In the genomic region with DNA sequence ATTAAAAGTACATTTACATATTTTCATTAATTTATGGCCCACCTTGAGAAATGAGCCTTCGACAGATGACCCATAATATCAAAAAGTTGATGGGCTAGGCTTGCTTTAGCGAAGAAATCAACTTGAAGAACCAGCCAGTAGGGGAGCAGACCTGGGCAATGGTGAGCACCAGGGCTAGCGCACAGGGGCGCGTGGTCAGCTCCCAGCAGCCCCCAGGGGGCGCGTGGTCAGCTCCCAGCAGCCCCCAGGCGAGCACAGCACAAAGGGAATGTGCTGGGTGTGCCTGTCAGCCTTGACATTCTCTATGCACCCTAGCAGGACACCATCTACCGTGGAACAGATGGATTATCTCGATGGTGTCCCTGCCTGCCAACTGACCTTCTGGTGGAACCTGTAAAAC, we compare ENCODE assay signal across 1 cellular context.
TF ChIP-seq lines count a peak whose summit lies in the region.

No MANE protein-coding gene starts in this region.

TF ChIP-seq in HepG2, 621 proteins besides CTCF, POLR2A, EP300 and RAD21 (continued from another document):
- TF ChIP-seq MEF2D (CRISPR knock-in tag; IDR thresholded peaks at IDR 0.05), result no peak
